In the genomic region with DNA sequence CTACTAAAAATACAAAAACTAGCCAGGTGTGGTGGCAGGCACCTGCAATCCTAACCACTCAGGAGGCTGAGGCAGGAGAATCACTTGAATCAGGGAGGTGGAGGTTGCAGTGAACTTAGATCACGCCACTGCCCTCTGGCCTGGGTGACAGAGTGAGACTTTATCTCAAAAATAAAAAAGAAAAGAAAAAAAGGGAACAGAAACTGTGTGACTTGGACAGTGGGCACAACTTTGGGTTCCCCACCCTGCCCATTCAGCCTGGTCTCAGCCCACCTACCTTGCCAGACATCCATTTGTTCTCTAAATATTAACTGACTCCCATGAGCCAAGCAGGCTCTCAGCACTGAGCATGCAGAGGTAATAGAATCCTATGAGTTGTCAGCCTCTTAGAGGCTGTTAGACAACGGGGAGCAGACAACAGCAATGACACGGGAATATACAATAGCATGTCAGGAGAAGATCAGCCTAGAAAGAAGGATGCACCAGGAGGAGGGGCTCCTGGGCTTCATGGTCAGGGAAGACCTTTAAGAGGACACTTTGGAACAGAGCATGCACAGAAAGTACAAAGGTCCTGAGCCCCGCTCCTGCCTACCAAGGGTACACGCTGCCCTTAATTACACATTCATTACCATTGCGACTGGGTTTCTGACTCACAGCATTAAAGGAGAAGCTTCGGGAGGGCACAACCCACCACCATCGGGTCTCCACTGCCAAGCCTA, we compare ENCODE assay signal across 19 cellular contexts.
A peak's percentile ranks its signal among the peaks of the same experiment; 100 is the strongest.
DNase-seq lines count a peak whose midpoint lies in the region; ATAC-seq lines count a peak whose summit lies in the region.
"Had no signal": no experiment of that assay in that cellular context is flagged by ENCODE, and none has a peak within 500 bp of the region (broad histone marks: within the 10 kb centered on the region; RNA-seq: fewer than 3 reads in every experiment).

No MANE protein-coding gene starts in this region.

- H3K4me3 Mint-ChIP-seq in stimulated activated memory B cell treated with anti-CD40 and anti-IgM and Interleukin-4, amounts not matched to agents 10 μg/mL and 1 μg/mL and 100 μg/mL, for 72 hours, result no peak overlapping the region
- H3K4me3 Mint-ChIP-seq: B cell, nephron, T-helper 17 cell had no signal

- H3K36me3 Mint-ChIP-seq in stimulated activated memory B cell treated with anti-CD40 and anti-IgM and Interleukin-4, amounts not matched to agents 10 μg/mL and 1 μg/mL and 100 μg/mL, for 72 hours, result no peaks in the 10 kb centered on the region

- peaks cover 24% of the 10 kb centered on the region for H3K4me1 Mint-ChIP-seq in stimulated activated memory B cell treated with anti-CD40 and anti-IgM and Interleukin-4, amounts not matched to agents 10 μg/mL and 1 μg/mL and 100 μg/mL, for 72 hours

- no peak overlapping the region for H3K27ac Mint-ChIP-seq in stimulated activated memory B cell treated with anti-CD40 and anti-IgM and Interleukin-4, amounts not matched to agents 10 μg/mL and 1 μg/mL and 100 μg/mL, for 72 hours
- H3K27ac Mint-ChIP-seq: B cell, nephron, T-helper 17 cell had no signal

- no peaks in the 10 kb centered on the region for H3K9me3 Mint-ChIP-seq in stimulated activated memory B cell treated with anti-CD40 and anti-IgM and Interleukin-4, amounts not matched to agents 10 μg/mL and 1 μg/mL and 100 μg/mL, for 72 hours

- no peaks in the 10 kb centered on the region for H3K27me3 Mint-ChIP-seq in stimulated activated memory B cell treated with anti-CD40 and anti-IgM and Interleukin-4, amounts not matched to agents 10 μg/mL and 1 μg/mL and 100 μg/mL, for 72 hours
- H3K27me3 Mint-ChIP-seq: B cell had no signal

- peak; percentile 52 for ATAC-seq in HG02943 (IDR thresholded peaks at IDR 0.05; ENCODE audit: low read depth, unreplicated experiment)
- ATAC-seq in stimulated activated memory B cell treated with anti-CD40 and anti-IgM and Interleukin-4, amounts not matched to agents 10 μg/mL and 1 μg/mL and 100 μg/mL, for 72 hours, result peak; percentile 53
- no peak for ATAC-seq in HG03175 (IDR thresholded peaks at IDR 0.05; ENCODE audit: unreplicated experiment)
- ATAC-seq: T-helper 17 cell had no signal

- peak; percentile 7 for DNase-seq in NCI-H2227 treated with DMSO at 0.1 percent for 48 hours (lab: John Stamatoyannopoulos, UW)
- DNase-seq in NCI-H2227 (lab: John Stamatoyannopoulos, UW; ENCODE audit: unreplicated experiment), result no peak
- peak; percentile 28 for DNase-seq in NOMO-1 treated with dmso at 0.1 percent for 144 hours (lab: John Stamatoyannopoulos, UW; ENCODE audit: unreplicated experiment)
- no peak for DNase-seq in NCI-H146 (lab: John Stamatoyannopoulos, UW)
- DNase-seq in stimulated activated CD4-positive, alpha-beta T cell treated with anti-CD3 and anti-CD28 coated beads, Interleukin-2, amount 100 ng/mL, for 48 hours, result no peak
- DNase-seq: activated CD4-positive, alpha-beta T cell treated with anti-CD3 and anti-CD28 coated beads, Interleukin-2, amount 50 U/mL, for 4 hours; activated naive CD4-positive, alpha-beta T cell; amniotic stem cell; foreskin melanocyte; kidney glomerular epithelial cell; mesenchymal stem cell; NCI-H1436 treated with DMSO at 0.1 percent for 48 hours; T-helper 17 cell; WERI-Rb-1 had no signal

Comparison
In these comparisons a context has a peak if more than half of its experiments do, and no peak if none do; other contexts are left out.
1. DNase-seq: peak in NCI-H2227 treated with DMSO at 0.1 percent for 48 hours (single experiment) and NOMO-1 treated with dmso at 0.1 percent for 144 hours (single experiment); none in NCI-H2227 (single experiment), NCI-H146 (single experiment) and stimulated activated CD4-positive, alpha-beta T cell treated with anti-CD3 and anti-CD28 coated beads, Interleukin-2, amount 100 ng/mL, for 48 hours (0 of 2).